Comparison of ENCODE assay signal across 8 cellular contexts in the genomic region with DNA sequence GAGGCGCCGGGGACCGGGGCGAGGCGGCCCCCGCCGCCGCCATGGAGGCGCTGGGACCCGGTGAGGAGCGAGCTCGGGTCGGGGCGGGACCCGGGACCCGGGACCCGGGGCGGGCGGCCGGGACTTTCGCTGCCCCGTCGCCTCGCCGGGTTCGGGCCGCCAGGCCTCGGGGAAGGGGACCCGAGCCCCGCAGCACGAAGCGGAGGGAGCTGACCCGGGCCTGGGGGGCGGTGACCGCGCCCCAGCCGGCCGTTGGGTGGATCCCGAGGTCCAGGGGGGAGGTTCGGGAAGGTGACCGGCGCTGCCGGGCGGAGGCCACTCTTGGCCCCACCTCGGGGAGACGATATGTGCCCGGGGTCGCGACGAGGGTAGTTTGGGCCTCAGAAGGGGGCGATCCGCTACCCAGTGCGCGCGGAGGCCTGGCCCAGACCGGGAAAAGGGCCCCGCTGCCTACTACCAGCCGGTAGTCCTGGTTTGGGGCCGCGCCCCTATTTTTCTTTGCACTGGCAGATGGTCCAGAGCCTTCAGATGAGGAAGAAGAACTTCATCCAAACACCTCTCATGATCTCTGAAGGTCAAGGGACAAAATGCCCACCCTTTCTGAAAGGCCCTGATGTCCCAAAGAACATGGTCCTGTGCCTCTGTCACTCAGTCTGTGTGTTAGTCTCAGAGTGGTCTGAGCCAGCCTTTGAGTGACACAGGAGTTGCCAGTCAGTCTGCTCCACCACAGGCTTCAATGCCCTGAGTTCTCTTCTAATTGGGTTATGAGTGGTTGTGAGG. TPM values are rescaled to one million over a fixed set of nuclear protein-coding genes. Genes with fewer than 3 reads are reported as not detected.
A peak's percentile ranks its signal among the peaks of the same experiment; 100 is the strongest.
DNase-seq lines count a peak whose midpoint lies in the region; ATAC-seq lines count a peak whose summit lies in the region.

No MANE protein-coding gene starts in this region.

- ATAC-seq in HG03432 (IDR thresholded peaks at IDR 0.05; ENCODE audit: unreplicated experiment): peak; percentile 40
- no peak for ATAC-seq in HG03280 (IDR thresholded peaks at IDR 0.05; ENCODE audit: unreplicated experiment)

- DNase-seq in EL: peak; percentile 23
- peak; percentile 37 for DNase-seq in UCSD-AML1 (lab: John Stamatoyannopoulos, UW; ENCODE audit: unreplicated experiment)
- DNase-seq in dermis blood vessel endothelial cell: peak; percentile 53
- DNase-seq in left kidney (ENCODE audit: low read depth, low spot score): peak; percentile 63
- DNase-seq in stimulated activated CD4-positive, alpha-beta T cell treated with anti-CD3 and anti-CD28 coated beads, Interleukin-2, amount 100 ng/mL, for 48 hours: peak; percentile 4 to 13
- no peak for DNase-seq in NCI-H2107 treated with DMSO at 0.1 percent for 48 hours (lab: John Stamatoyannopoulos, UW; ENCODE audit: unreplicated experiment)

RNA-seq across cellular contexts. Expression of a gene that starts 0.8 kb away (rescaled TPM):
- total RNA-seq in dermis blood vessel endothelial cell: 24.3 and 29.3 TPM in 2 replicates

RNA-seq across cellular contexts. Expression of a gene that starts 38.8 kb away (rescaled TPM):
- total RNA-seq in dermis blood vessel endothelial cell: 8.7 and 32.5 TPM in 2 replicates
